ENCODE assay signal across 8 cellular contexts in genomic region chr10:126598009-126598408, GRCh38.
DNase-seq lines count a peak whose midpoint lies in the region; ATAC-seq and TF ChIP-seq lines count a peak whose summit lies in the region.

No MANE protein-coding gene starts in this region.

- TF ChIP-seq CTCF in AG09309 (IDR thresholded peaks at IDR 0.05; ENCODE audit: control insufficient read depth, insufficient read depth, low read depth, low read length, missing control alignments), result peak; percentile 63
- peak; percentile 37 for TF ChIP-seq CTCF in GM06990 (IDR thresholded peaks at IDR 0.05; ENCODE audit: insufficient read depth, low read length, poor library complexity, severe bottlenecking)

- H3K36me3 ChIP-seq in GM06990 (ENCODE audit: control insufficient read depth, insufficient read depth, low read length), result no peaks in the 10 kb centered on the region

- no peak overlapping the region for H3K4me3 ChIP-seq in AG09309 (ENCODE audit: control insufficient read depth, low read depth, low read length)
- no peak overlapping the region for H3K4me3 ChIP-seq in GM06990 (replicated peaks; ENCODE audit: low read depth, low read length)

- H3K27me3 ChIP-seq in GM06990 (replicated peaks; ENCODE audit: control insufficient read depth, insufficient read depth, low read length), result no peaks in the 10 kb centered on the region

- H3K27ac ChIP-seq in angular gyrus (ENCODE audit: low read depth, low read length), result peak overlapping the region; percentile 54

- DNase-seq in AG09309 (ENCODE audit: low read depth), result no peak
- no peak for DNase-seq in GM06990 (ENCODE audit: extremely low read depth, insufficient read length)
- peak; percentile 31 to 62 for DNase-seq in Kasumi-1 (lab: John Stamatoyannopoulos, UW)
- peak; percentile 50 for DNase-seq in left kidney (ENCODE audit: low read depth, low spot score)
- DNase-seq in mucosa of gallbladder (ENCODE audit: low spot score), result no peak

- ATAC-seq in GM19328 (IDR thresholded peaks at IDR 0.05; ENCODE audit: unreplicated experiment) (no peak), HG03521 (IDR thresholded peaks at IDR 0.05; ENCODE audit: unreplicated experiment) (no peak)

Comparison
In these comparisons a context has a peak if more than half of its experiments do, and no peak if none do; other contexts are left out.
1. DNase-seq: peak in Kasumi-1 (2 of 2) and left kidney (single experiment); none in AG09309 (single experiment), GM06990 (single experiment) and mucosa of gallbladder (single experiment).